Comparison of ENCODE assay signal across 1 cellular context in the genomic region with DNA sequence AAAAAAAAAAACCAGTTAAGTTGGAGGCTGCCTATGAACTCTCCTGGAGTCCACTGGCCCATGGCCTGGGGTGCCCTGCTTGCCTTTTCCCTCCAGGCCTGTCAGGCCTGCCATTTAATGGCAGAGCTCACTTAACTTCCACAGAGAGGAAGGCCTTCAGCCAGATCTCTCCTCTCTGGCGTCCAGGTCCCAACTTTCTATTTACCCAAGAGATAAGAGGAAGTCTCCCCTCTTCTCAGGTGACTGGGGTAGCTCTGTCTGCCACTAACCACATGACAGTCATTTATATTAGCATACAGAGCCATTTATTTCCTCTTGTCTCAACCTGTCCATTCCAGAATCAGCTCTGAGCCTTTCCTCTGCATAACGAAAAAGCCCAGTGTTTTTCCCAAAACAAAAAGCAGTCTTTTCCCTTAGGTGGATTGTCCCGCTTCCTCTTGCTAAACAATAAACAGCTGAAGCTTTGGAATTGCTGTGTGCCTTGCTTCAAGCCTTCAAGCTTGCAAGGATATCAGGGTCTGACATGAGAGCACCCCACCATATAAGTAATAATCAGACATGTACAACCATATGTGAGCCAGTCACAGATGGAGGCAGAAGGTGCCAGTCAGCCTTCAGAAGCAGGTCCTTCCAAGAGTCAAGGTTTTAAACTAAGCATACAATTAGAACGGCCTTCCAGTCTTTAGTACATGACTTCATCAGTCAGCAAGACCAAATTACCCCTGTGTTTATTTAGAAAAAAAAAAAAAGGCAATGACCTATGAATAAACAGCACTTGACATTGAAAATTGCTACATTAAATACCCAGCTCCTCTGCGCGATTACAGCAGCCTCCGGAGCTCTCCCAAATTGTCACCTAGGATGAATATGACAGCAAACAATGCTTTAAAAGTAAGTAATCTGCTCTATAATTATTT.
TF ChIP-seq lines count a peak whose summit lies in the region.

No MANE protein-coding gene starts in this region.

TF ChIP-seq in K562, 482 proteins besides CTCF, POLR2A, EP300 and RAD21 (continued from another document and continues in another):
- no peak for TF ChIP-seq MEF2D (tag; conservative IDR thresholded peaks at IDR 0.05; ENCODE audit: low read depth)
- TF ChIP-seq ZNF121 (CRISPR knock-in tag; conservative IDR thresholded peaks at IDR 0.05): no peak
- TF ChIP-seq CBFA2T2 (conservative IDR thresholded peaks at IDR 0.05): no peak
- TF ChIP-seq, protein P1, sequence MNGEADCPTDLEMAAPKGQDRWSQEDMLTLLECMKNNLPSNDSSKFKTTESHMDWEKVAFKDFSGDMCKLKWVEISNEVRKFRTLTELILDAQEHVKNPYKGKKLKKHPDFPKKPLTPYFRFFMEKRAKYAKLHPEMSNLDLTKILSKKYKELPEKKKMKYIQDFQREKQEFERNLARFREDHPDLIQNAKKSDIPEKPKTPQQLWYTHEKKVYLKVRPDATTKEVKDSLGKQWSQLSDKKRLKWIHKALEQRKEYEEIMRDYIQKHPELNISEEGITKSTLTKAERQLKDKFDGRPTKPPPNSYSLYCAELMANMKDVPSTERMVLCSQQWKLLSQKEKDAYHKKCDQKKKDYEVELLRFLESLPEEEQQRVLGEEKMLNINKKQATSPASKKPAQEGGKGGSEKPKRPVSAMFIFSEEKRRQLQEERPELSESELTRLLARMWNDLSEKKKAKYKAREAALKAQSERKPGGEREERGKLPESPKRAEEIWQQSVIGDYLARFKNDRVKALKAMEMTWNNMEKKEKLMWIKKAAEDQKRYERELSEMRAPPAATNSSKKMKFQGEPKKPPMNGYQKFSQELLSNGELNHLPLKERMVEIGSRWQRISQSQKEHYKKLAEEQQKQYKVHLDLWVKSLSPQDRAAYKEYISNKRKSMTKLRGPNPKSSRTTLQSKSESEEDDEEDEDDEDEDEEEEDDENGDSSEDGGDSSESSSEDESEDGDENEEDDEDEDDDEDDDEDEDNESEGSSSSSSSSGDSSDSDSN (IDR thresholded peaks at IDR 0.05; ENCODE audit: borderline replicate concordance in 1 of 2, low read depth in 2 of 2, low read length in 2 of 2): 0 out of 4 replicates have a peak, but pooled peaks of 1 of the 2 experiments have one; percentile 32
- TF ChIP-seq, protein P2, sequence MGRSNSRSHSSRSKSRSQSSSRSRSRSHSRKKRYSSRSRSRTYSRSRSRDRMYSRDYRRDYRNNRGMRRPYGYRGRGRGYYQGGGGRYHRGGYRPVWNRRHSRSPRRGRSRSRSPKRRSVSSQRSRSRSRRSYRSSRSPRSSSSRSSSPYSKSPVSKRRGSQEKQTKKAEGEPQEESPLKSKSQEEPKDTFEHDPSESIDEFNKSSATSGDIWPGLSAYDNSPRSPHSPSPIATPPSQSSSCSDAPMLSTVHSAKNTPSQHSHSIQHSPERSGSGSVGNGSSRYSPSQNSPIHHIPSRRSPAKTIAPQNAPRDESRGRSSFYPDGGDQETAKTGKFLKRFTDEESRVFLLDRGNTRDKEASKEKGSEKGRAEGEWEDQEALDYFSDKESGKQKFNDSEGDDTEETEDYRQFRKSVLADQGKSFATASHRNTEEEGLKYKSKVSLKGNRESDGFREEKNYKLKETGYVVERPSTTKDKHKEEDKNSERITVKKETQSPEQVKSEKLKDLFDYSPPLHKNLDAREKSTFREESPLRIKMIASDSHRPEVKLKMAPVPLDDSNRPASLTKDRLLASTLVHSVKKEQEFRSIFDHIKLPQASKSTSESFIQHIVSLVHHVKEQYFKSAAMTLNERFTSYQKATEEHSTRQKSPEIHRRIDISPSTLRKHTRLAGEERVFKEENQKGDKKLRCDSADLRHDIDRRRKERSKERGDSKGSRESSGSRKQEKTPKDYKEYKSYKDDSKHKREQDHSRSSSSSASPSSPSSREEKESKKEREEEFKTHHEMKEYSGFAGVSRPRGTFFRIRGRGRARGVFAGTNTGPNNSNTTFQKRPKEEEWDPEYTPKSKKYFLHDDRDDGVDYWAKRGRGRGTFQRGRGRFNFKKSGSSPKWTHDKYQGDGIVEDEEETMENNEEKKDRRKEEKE (IDR thresholded peaks at IDR 0.05; ENCODE audit: borderline replicate concordance in 1 of 2, control insufficient read depth in 1 of 2, low read depth in 2 of 2, low read length in 1 of 2): no peak
- TF ChIP-seq FOXJ2 (tag; IDR thresholded peaks at IDR 0.05): no peak
- TF ChIP-seq RHOXF2B (CRISPR knock-in tag; conservative IDR thresholded peaks at IDR 0.05): no peak
- TF ChIP-seq, protein P3, sequence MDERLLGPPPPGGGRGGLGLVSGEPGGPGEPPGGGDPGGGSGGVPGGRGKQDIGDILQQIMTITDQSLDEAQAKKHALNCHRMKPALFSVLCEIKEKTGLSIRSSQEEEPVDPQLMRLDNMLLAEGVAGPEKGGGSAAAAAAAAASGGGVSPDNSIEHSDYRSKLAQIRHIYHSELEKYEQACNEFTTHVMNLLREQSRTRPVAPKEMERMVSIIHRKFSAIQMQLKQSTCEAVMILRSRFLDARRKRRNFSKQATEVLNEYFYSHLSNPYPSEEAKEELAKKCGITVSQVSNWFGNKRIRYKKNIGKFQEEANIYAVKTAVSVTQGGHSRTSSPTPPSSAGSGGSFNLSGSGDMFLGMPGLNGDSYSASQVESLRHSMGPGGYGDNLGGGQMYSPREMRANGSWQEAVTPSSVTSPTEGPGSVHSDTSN (CRISPR knock-in tag; IDR thresholded peaks at IDR 0.05; ENCODE audit: low read depth): no peak
- TF ChIP-seq, protein P3 (tag; conservative IDR thresholded peaks at IDR 0.05; ENCODE audit: low read depth): 0 out of 2 replicates have a peak, but pooled peaks have one; percentile 8
- TF ChIP-seq, protein P4, sequence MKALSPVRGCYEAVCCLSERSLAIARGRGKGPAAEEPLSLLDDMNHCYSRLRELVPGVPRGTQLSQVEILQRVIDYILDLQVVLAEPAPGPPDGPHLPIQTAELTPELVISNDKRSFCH (CRISPR knock-in tag; IDR thresholded peaks at IDR 0.05): no peak
- TF ChIP-seq, protein P4 (tag; IDR thresholded peaks at IDR 0.05): no peak
- TF ChIP-seq BHLHE40 (IDR thresholded peaks at IDR 0.05; ENCODE audit: low read length): peak; percentile 41; the same call in 1 of the 2 replicates
- no peak for TF ChIP-seq MYNN (IDR thresholded peaks at IDR 0.05)
- no peak for TF ChIP-seq MYNN (CRISPR knock-in tag; IDR thresholded peaks at IDR 0.05)
- no peak for TF ChIP-seq POLR2H (tag; IDR thresholded peaks at IDR 0.05; ENCODE audit: low read depth)
- TF ChIP-seq CHD7 (IDR thresholded peaks at IDR 0.05; ENCODE audit: low read depth, low read length): no peak
- no peak for TF ChIP-seq E4F1 (CRISPR knock-in tag; IDR thresholded peaks at IDR 0.05; ENCODE audit: borderline replicate concordance)
- no peak for TF ChIP-seq ZNF764 (CRISPR knock-in tag; IDR thresholded peaks at IDR 0.05; ENCODE audit: low read depth)
- TF ChIP-seq MECOM (CRISPR knock-in tag; IDR thresholded peaks at IDR 0.05): no peak
- no peak for TF ChIP-seq SMARCA4 (IDR thresholded peaks at IDR 0.05)
- 0 out of 2 replicates have a peak, but pooled peaks have one; percentile 13 for TF ChIP-seq CTBP1 (IDR thresholded peaks at IDR 0.05; ENCODE audit: borderline replicate concordance)
- no peak for TF ChIP-seq FOXK2 (conservative IDR thresholded peaks at IDR 0.05 in 1 of 2, IDR thresholded peaks at IDR 0.05 in 1 of 2; ENCODE audit: low read depth in 2 of 2)
- TF ChIP-seq ZNF24 (IDR thresholded peaks at IDR 0.05): no peak
- TF ChIP-seq MAFF (IDR thresholded peaks at IDR 0.05; ENCODE audit: low read length): no peak
- TF ChIP-seq SMARCB1 (IDR thresholded peaks at IDR 0.05; ENCODE audit: insufficient read length, low read depth): no peak
- TF ChIP-seq CREBBP (IDR thresholded peaks at IDR 0.05; ENCODE audit: low read depth, low read length): no peak
- no peak for TF ChIP-seq NFYB (IDR thresholded peaks at IDR 0.05; ENCODE audit: extremely low read depth, insufficient read length)
- TF ChIP-seq L3MBTL2 (IDR thresholded peaks at IDR 0.05): 0 out of 2 replicates have a peak, but pooled peaks have one; percentile 22
- TF ChIP-seq ELF4 (CRISPR knock-in tag; IDR thresholded peaks at IDR 0.05): no peak
- TF ChIP-seq MCM5 (IDR thresholded peaks at IDR 0.05; ENCODE audit: low read depth): no peak
- peak; percentile 54 for TF ChIP-seq MEIS2 (IDR thresholded peaks at IDR 0.05; ENCODE audit: partially characterized antibody)
